ENCODE assay signal across 35 cellular contexts in the genomic region with DNA sequence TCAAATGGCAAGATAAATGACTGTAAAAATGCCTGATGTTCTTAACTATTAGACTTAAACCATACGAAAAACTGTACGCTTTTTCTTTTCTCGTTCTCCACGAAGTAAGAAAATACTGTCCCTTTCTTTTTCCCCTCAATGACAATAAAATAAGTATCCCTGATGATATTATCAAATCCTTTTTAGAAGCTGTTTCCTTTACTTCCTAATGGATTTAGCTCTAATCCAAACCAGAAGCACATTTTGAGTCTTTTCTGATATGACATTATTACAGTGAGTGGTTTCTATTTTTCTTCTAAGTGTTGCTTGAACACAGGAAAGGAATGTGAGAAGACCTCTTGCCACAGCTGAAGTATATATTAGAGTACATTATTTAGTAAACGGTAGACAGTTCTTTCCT.
"Had no signal": no experiment of that assay in that cellular context is flagged by ENCODE, and none has a peak within 500 bp of the region (broad histone marks: within the 10 kb centered on the region; RNA-seq: fewer than 3 reads in every experiment).

No MANE protein-coding gene starts in this region.

- H3K36me3 ChIP-seq: MG63 had no signal

- H3K4me2 ChIP-seq: KMS-11 had no signal

- H3K9ac ChIP-seq: KMS-11 had no signal

- H3K4me3 ChIP-seq: MG63 had no signal

- H3K27ac ChIP-seq: KMS-11 had no signal

- DNase-seq: Karpas-422, Kasumi-1, MG63, MM.1S, MV-4-11, NCI-H1048, NCI-H1092, NCI-H1092 treated with DMSO at 0.1 percent for 48 hours, NCI-H1105, NCI-H1105 treated with DMSO at 0.1 percent for 48 hours, NCI-H1417, NCI-H1417 treated with DMSO at 0.1 percent for 48 hours, NCI-H1436, NCI-H1436 treated with DMSO at 0.1 percent for 48 hours, NCI-H146, NCI-H1694, NCI-H1694 treated with DMSO at 0.1 percent for 48 hours, NCI-H187, NCI-H187 treated with DMSO at 0.1 percent for 48 hours, NCI-H1930, NCI-H2029, NCI-H2029 treated with DMSO at 0.1 percent for 48 hours, NCI-H2081, NCI-H2081 treated with DMSO at 0.1 percent for 48 hours, NCI-H2107, NCI-H2171, NCI-H2171 treated with DMSO at 0.1 percent for 48 hours, NCI-H2227 treated with DMSO at 0.1 percent for 48 hours, NCI-H226, NCI-H345, NCI-H446, NCI-H446 treated with DMSO at 0.1 percent for 48 hours, NCI-H510A, NCI-H510A treated with DMSO at 0.1 percent for 48 hours had no signal

- H3K9me3 ChIP-seq: MG63 had no signal
